Comparison of ENCODE assay signal across 19 cellular contexts in genomic region chr7:54712777-54713176, GRCh38.
"Had no signal": no experiment of that assay in that cellular context is flagged by ENCODE, and none has a peak within 500 bp of the region (broad histone marks: within the 10 kb centered on the region; RNA-seq: fewer than 3 reads in every experiment).

No MANE protein-coding gene starts in this region.

- H3K9ac ChIP-seq: neural progenitor cell had no signal

- H3K4me1 ChIP-seq: body of pancreas, left ventricle myocardium inferior, neural progenitor cell, sigmoid colon, transverse colon had no signal

- H3K9me3 ChIP-seq: body of pancreas, sigmoid colon, transverse colon had no signal

- H3K27ac ChIP-seq: body of pancreas, cardiac muscle cell, left ventricle myocardium inferior, neural progenitor cell, sigmoid colon, transverse colon had no signal

- H3K4me2 ChIP-seq: neural progenitor cell had no signal

- H3K4me3 ChIP-seq: body of pancreas, cardiac muscle cell, left ventricle myocardium inferior, neural progenitor cell, sigmoid colon, transverse colon had no signal

- H2AFZ ChIP-seq: neural progenitor cell had no signal

- H3K27me3 ChIP-seq: body of pancreas, cardiac muscle cell, neural progenitor cell, sigmoid colon, transverse colon had no signal

- ATAC-seq: activated CD8-positive, alpha-beta T cell treated with anti-CD3 and anti-CD28 coated beads, Interleukin-2, amount 10 ng/mL, durations not matched to agents 7 days and 5 days; body of pancreas; naive thymus-derived CD8-positive, alpha-beta T cell; stimulated activated naive B cell treated with anti-CD40 and anti-IgM and Interleukin-4, amounts not matched to agents 10 μg/mL and 1 μg/mL and 100 μg/mL, for 72 hours had no signal

- DNase-seq: activated CD4-positive, alpha-beta T cell treated with anti-CD3 and anti-CD28 coated beads for 1 hour; activated CD4-positive, alpha-beta T cell treated with anti-CD3 and anti-CD28 coated beads, Interleukin-2, amount 50 U/mL, for 1 hour; activated CD8-positive, alpha-beta T cell treated with anti-CD3 and anti-CD28 coated beads, Interleukin-2, amount 10 ng/mL, durations not matched to agents 7 days and 5 days; activated gamma-delta T cell; anterior cingulate cortex; body of pancreas; cortex of kidney; endodermal cell; foreskin fibroblast; left ventricle myocardium inferior; naive thymus-derived CD8-positive, alpha-beta T cell; posterior cingulate gyrus; sigmoid colon; stimulated activated CD4-positive, alpha-beta T cell treated with anti-CD3 and anti-CD28 coated beads, Interleukin-2, amount 100 ng/mL, for 48 hours; stimulated activated CD8-positive, alpha-beta memory T cell treated with anti-CD3 and anti-CD28 coated beads, Interleukin-4, amount 100 ng/mL, for 48 hours; stimulated activated naive B cell treated with anti-CD40 and anti-IgM and Interleukin-4, amounts not matched to agents 10 μg/mL and 1 μg/mL and 100 μg/mL, for 72 hours; transverse colon had no signal

- H3K36me3 ChIP-seq: cardiac muscle cell, left ventricle myocardium inferior, neural progenitor cell, sigmoid colon, transverse colon had no signal
